25 cellular contexts compared by ENCODE assay signal in genomic region chr1:182404764-182405163, GRCh38. TPM values are rescaled to one million over a fixed set of nuclear protein-coding genes. Genes with fewer than 3 reads are reported as not detected.
DNase-seq lines count a peak whose midpoint lies in the region; ATAC-seq, FAIRE-seq and TF ChIP-seq lines count a peak whose summit lies in the region.
"Had no signal": no experiment of that assay in that cellular context is flagged by ENCODE, and none has a peak within 500 bp of the region (broad histone marks: within the 10 kb centered on the region; RNA-seq: fewer than 3 reads in every experiment).

No MANE protein-coding gene starts in this region.

- no peaks in the 10 kb centered on the region for H3K27me3 ChIP-seq in H7 (ENCODE audit: control insufficient read depth, insufficient read depth, low read length)
- no peaks in the 10 kb centered on the region for H3K27me3 ChIP-seq in Panc1 (ENCODE audit: control insufficient read depth, insufficient read depth, low read length)
- H3K27me3 ChIP-seq in keratinocyte (ENCODE audit: control insufficient read depth, extremely low read depth, insufficient read depth, low read length) = no peaks in the 10 kb centered on the region
- peaks cover 31% of the 10 kb centered on the region for H3K27me3 ChIP-seq in left ventricle myocardium inferior (ENCODE audit: low read depth)
- H3K27me3 ChIP-seq: BLaER1 had no signal

- H3K79me2 ChIP-seq in keratinocyte (ENCODE audit: control insufficient read depth, insufficient read depth, low read length) = no peaks in the 10 kb centered on the region

- TF ChIP-seq CTCF in Panc1 (IDR thresholded peaks at IDR 0.05) = peak; percentile 7; the same call in 1 of the 2 replicates
- peak in 2 of 3 experiments; percentile 6 to 11 for TF ChIP-seq CTCF in keratinocyte (optimal IDR thresholded peaks at IDR 0.05 in 1 of 3, IDR thresholded peaks at IDR 0.05 in 1 of 3, conservative IDR thresholded peaks at IDR 0.05 in 1 of 3; ENCODE audit: extremely low read depth in 1 of 3, insufficient read depth in 2 of 3, low read length in 3 of 3)
- TF ChIP-seq CTCF in left ventricle myocardium inferior (IDR thresholded peaks at IDR 0.05; ENCODE audit: borderline replicate concordance) = no peak

- intact Hi-C loops in Panc1 (cut with micrococcal nuclease; ENCODE audit: unreplicated experiment) = no loop called here
- intact Hi-C loops in left ventricle myocardium inferior (cut with micrococcal nuclease) = no loop called here

- CTCF ChIA-PET in Panc1 (lab: Charles Lee) = interaction anchor here (0.6 kb wide), 1 partner anchor 20 kb away, joined by 5 read pairs; no protein-coding TSS in a partner anchor

- POLR2A ChIA-PET in Panc1 (lab: Charles Lee) = no interaction called here

- ATAC-seq in Panc1 (no peak), HG02763 (IDR thresholded peaks at IDR 0.05; ENCODE audit: unreplicated experiment) (no peak), GM19397 (IDR thresholded peaks at IDR 0.05; ENCODE audit: unreplicated experiment) (no peak)
- ATAC-seq: naive thymus-derived CD8-positive, alpha-beta T cell had no signal

- DNase-seq in DMS 273 (lab: John Stamatoyannopoulos, UW; ENCODE audit: unreplicated experiment) = peak; percentile 27
- no peak for DNase-seq in DMS 273 treated with DMSO at 0.1 percent for 48 hours (lab: John Stamatoyannopoulos, UW)
- DNase-seq in H7 = peak; percentile 30
- DNase-seq in Panc1 (ENCODE audit: low read depth, low spot score) = no peak
- no peak for DNase-seq in keratinocyte (ENCODE audit: low read depth, low spot score)
- no peak for DNase-seq in left ventricle myocardium inferior
- DNase-seq: activated CD4-positive, alpha-beta T cell treated with anti-CD3 and anti-CD28 coated beads for 4 hours; activated CD8-positive, alpha-beta memory T cell treated with anti-CD3 and anti-CD28 coated beads, Interleukin-2, amount 50 U/mL, for 48 hours; activated gamma-delta T cell treated with Interleukin-2 at 50 U/mL for 16 hours; naive thymus-derived CD8-positive, alpha-beta T cell; NCI-H1092; SHP77 treated with DMSO at 0.1 percent for 48 hours; stimulated activated CD4-positive, alpha-beta T cell treated with anti-CD3 and anti-CD28 coated beads, Interleukin-12 subunit alpha, Interleukin-12 subunit beta, amount 100 ng/mL, for 4 hours; stimulated activated naive CD4-positive, alpha-beta T cell; T1000 had no signal

- FAIRE-seq in keratinocyte (lab: Jason Lieb, UNC) = no peak
- FAIRE-seq: frontal cortex had no signal

- in situ Hi-C loops in Panc1 (cut with HindIII; ENCODE audit: low pct_unique_long_range_greater_than_20kb, low sequenced_read_pairs) = no loop called here

- no peaks in the 10 kb centered on the region for H3K36me3 ChIP-seq in H7 (replicated peaks; ENCODE audit: control insufficient read depth, insufficient read depth, low read length)
- no peaks in the 10 kb centered on the region for H3K36me3 ChIP-seq in Panc1 (ENCODE audit: control insufficient read depth, insufficient read depth, low read length)
- H3K36me3 ChIP-seq in keratinocyte (ENCODE audit: control insufficient read depth in 2 of 2, extremely low read depth in 1 of 2, insufficient read depth in 2 of 2, low read length in 2 of 2) = no peaks in the 10 kb centered on the region
- no peaks in the 10 kb centered on the region for H3K36me3 ChIP-seq in left ventricle myocardium inferior
- H3K36me3 ChIP-seq: BLaER1, prostate gland, tibial nerve had no signal

- H4K20me1 ChIP-seq in keratinocyte (ENCODE audit: control insufficient read depth, extremely low read depth, insufficient read depth, low read length) = no peaks in the 10 kb centered on the region
- H4K20me1 ChIP-seq: BLaER1 had no signal

- H3K9me3 ChIP-seq in Panc1 (ENCODE audit: control insufficient read depth, insufficient read depth, low read depth, low read length) (no peaks in the 10 kb centered on the region), keratinocyte (ENCODE audit: control insufficient read depth, low read depth, low read length) (peaks cover 4% of the 10 kb centered on the region), left ventricle myocardium inferior (replicated peaks) (peaks cover 13% of the 10 kb centered on the region)
- H3K9me3 ChIP-seq: prostate gland had no signal

- H3K27ac ChIP-seq in Panc1 (ENCODE audit: low read length) = no peak overlapping the region
- H3K27ac ChIP-seq in keratinocyte (ENCODE audit: control insufficient read depth, insufficient read depth, low read length) = no peak overlapping the region
- H3K27ac ChIP-seq in left ventricle myocardium inferior (replicated peaks) = no peak overlapping the region
- H3K27ac ChIP-seq: 22Rv1, BLaER1, prostate gland, tibial nerve had no signal

- H3K4me2 ChIP-seq in keratinocyte (ENCODE audit: control insufficient read depth, extremely low read depth, insufficient read depth, low read depth, low read length) = no peak overlapping the region
- H3K4me2 ChIP-seq: BLaER1 had no signal

- H3K4me1 ChIP-seq in Panc1 (ENCODE audit: control insufficient read depth, insufficient read depth, low read length) = no peaks in the 10 kb centered on the region
- no peaks in the 10 kb centered on the region for H3K4me1 ChIP-seq in keratinocyte (ENCODE audit: control insufficient read depth, extremely low read depth, insufficient read depth, low read length)
- H3K4me1 ChIP-seq in left ventricle myocardium inferior = no peaks in the 10 kb centered on the region
- H3K4me1 ChIP-seq: prostate gland, tibial nerve had no signal

- H3K9me1 ChIP-seq in keratinocyte (ENCODE audit: control insufficient read depth, extremely low read depth, insufficient read depth, low read length) = no peaks in the 10 kb centered on the region

- no peak overlapping the region for H3K9ac ChIP-seq in keratinocyte (ENCODE audit: control insufficient read depth, extremely low read depth, insufficient read depth, low read length)
- H3K9ac ChIP-seq: BLaER1 had no signal

- H3K4me3 ChIP-seq in H7 (ENCODE audit: insufficient read depth, low read depth, low read length) = no peak overlapping the region
- no peak overlapping the region for H3K4me3 ChIP-seq in Panc1 (ENCODE audit: low read depth in 2 of 2, low read length in 2 of 2)
- H3K4me3 ChIP-seq in keratinocyte (ENCODE audit: control insufficient read depth in 2 of 3, extremely low read depth in 1 of 3, insufficient read depth in 2 of 3, low read depth in 1 of 3, low read length in 3 of 3) = no peak overlapping the region
- H3K4me3 ChIP-seq in left ventricle myocardium inferior = no peak overlapping the region
- H3K4me3 ChIP-seq: BLaER1, prostate gland, tibial nerve had no signal

- dilution Hi-C loops in keratinocyte (cut with MboI; ENCODE audit: extremely low pct_ligation_motif_present, low sequenced_read_pairs) = no loop called here

- H2AFZ ChIP-seq in keratinocyte (ENCODE audit: control insufficient read depth, low read length) = no peak overlapping the region

- BruUV-seq in Panc1 (replicated peaks; lab: Mats Ljungman, UMichigan) = no TSS peak

RNA-seq across cellular contexts. Expression of gene TEDDM1, which starts 4.3 kb away (rescaled TPM):
- total RNA-seq in H7 (2014; rRNA removed; shearing (Covaris generic)) = not detected in 2 replicates
- total RNA-seq in Panc1 (2021; ENCODE audit: unreplicated experiment) = not detected
- not detected for polyA plus RNA-seq in Panc1 (2012; ENCODE audit: insufficient read length)
- not detected in 3 replicates for polyA plus RNA-seq in keratinocyte
- polyA plus RNA-seq in keratinocyte (2011; ENCODE audit: low read depth) = not detected
- polyA plus RNA-seq in keratinocyte (2011; cell fraction: cytosol; rRNA removed) = not detected in 2 replicates
- not detected in 2 replicates for polyA plus RNA-seq in keratinocyte (2011; cell fraction: nucleus; rRNA removed)
- polyA plus RNA-seq in keratinocyte (2012; ENCODE audit: low replicate concordance) = not detected in 2 replicates
- not detected in 3 replicates for polyA minus RNA-seq in keratinocyte
- not detected for polyA minus RNA-seq in keratinocyte (2011; cell fraction: cytosol; rRNA and poly(A)+ RNA removed)
- polyA minus RNA-seq in keratinocyte (2011; cell fraction: nucleus; rRNA and poly(A)+ RNA removed) = not detected in 2 replicates
- not detected for total RNA-seq in left ventricle myocardium inferior
- total RNA-seq: cerebellum; frontal cortex; H4; lower leg skin; naive thymus-derived CD8-positive, alpha-beta T cell; prostate gland; tibial nerve had no signal
- polyA plus RNA-seq: naive thymus-derived CD8-positive, alpha-beta T cell had no signal

RNA-seq across cellular contexts. Expression of gene GLUL, which starts 13.2 kb away (rescaled TPM):
- 381 and 422 TPM in 2 replicates for total RNA-seq in H7 (2014; rRNA removed; shearing (Covaris generic))
- total RNA-seq in Panc1 (2021; ENCODE audit: unreplicated experiment) = 55.2 TPM
- polyA plus RNA-seq in Panc1 (2012; ENCODE audit: insufficient read length) = 42.7 TPM
- 589 to 619 TPM (median 593 TPM) in 3 replicates for polyA plus RNA-seq in keratinocyte
- 77.7 TPM for polyA plus RNA-seq in keratinocyte (2011; ENCODE audit: low read depth)
- 486 and 677 TPM in 2 replicates for polyA plus RNA-seq in keratinocyte (2011; cell fraction: cytosol; rRNA removed)
- 291 and 385 TPM in 2 replicates for polyA plus RNA-seq in keratinocyte (2011; cell fraction: nucleus; rRNA removed)
- 237 and 564 TPM in 2 replicates for polyA plus RNA-seq in keratinocyte (2012; ENCODE audit: low replicate concordance)
- 707 to 900 TPM (median 857 TPM) in 3 replicates for polyA minus RNA-seq in keratinocyte
- 552 TPM for polyA minus RNA-seq in keratinocyte (2011; cell fraction: cytosol; rRNA and poly(A)+ RNA removed)
- 104 and 175 TPM in 2 replicates for polyA minus RNA-seq in keratinocyte (2011; cell fraction: nucleus; rRNA and poly(A)+ RNA removed)
- 368 TPM for total RNA-seq in left ventricle myocardium inferior

RNA-seq across cellular contexts. Expression of gene RGSL1, which starts 45.2 kb away (rescaled TPM):
- total RNA-seq in H7 (2014; rRNA removed; shearing (Covaris generic)) = not detected in 2 replicates
- total RNA-seq in Panc1 (2021; ENCODE audit: unreplicated experiment) = not detected
- polyA plus RNA-seq in Panc1 (2012; ENCODE audit: insufficient read length) = not detected
- not detected in 3 replicates for polyA plus RNA-seq in keratinocyte
- not detected for polyA plus RNA-seq in keratinocyte (2011; ENCODE audit: low read depth)
- not detected in 2 replicates for polyA plus RNA-seq in keratinocyte (2011; cell fraction: cytosol; rRNA removed)
- polyA plus RNA-seq in keratinocyte (2011; cell fraction: nucleus; rRNA removed) = not detected in 2 replicates
- polyA plus RNA-seq in keratinocyte (2012; ENCODE audit: low replicate concordance) = not detected in 2 replicates
- polyA minus RNA-seq in keratinocyte = not detected in 3 replicates
- polyA minus RNA-seq in keratinocyte (2011; cell fraction: cytosol; rRNA and poly(A)+ RNA removed) = not detected
- polyA minus RNA-seq in keratinocyte (2011; cell fraction: nucleus; rRNA and poly(A)+ RNA removed) = not detected in 2 replicates
- total RNA-seq in left ventricle myocardium inferior = not detected
- total RNA-seq: cerebellum; H4; lower leg skin; naive thymus-derived CD8-positive, alpha-beta T cell; tibial nerve had no signal
- polyA plus RNA-seq: naive thymus-derived CD8-positive, alpha-beta T cell had no signal

Comparison
In these comparisons a context has a peak if more than half of its experiments do, and no peak if none do; other contexts are left out.
1. DNase-seq: peak in DMS 273 (single experiment) and H7 (single experiment); none in DMS 273 treated with DMSO at 0.1 percent for 48 hours (single experiment), Panc1 (single experiment), keratinocyte (single experiment) and left ventricle myocardium inferior (single experiment).